ENCODE assay signal across 1 cellular context in the genomic region with DNA sequence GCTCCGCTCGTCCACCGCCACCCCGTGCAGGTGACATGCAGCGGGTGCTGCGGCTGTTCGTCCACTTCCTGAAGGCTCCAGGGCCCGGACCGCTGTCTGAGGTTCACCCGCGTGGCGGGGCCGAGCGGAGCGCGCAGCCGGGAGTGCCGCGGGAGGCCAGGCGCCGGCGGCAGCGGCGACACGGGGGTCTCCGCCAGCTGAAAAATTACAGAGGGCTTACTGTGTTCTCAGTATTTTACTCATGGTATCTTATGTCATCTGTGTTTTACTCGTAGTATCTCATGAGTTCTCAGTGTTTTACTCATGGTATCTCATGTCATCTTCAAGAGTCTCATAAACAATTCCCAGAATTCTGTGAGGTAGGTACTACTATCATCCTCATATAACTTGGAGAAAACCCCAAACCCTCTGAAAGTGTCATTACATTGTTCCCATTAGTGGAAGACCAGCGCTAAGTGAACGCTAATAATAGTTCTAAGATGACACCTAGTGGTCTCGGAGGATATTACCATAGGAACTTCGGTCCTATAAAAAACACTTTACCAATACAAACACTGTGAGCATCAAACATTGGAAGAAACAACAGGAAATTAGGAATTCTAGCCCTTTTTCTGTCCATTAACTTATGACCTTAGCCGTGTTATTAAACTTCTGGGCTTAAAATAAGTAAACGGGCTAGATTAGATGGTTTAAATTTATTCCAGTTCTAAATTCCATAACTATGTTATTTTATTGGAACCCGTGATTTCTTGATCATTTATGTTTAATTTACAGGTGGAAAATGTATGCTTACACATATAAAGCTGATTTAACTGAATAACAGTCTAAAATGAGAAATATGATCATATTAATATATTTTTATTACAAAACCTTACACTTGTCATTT.
TF ChIP-seq lines count a peak whose summit lies in the region.

No MANE protein-coding gene starts in this region.

TF ChIP-seq in HCT116, 20 proteins besides CTCF, POLR2A, EP300 and RAD21 (continued from another document):
- no peak for TF ChIP-seq REST (IDR thresholded peaks at IDR 0.05; ENCODE audit: low read depth)
- no peak for TF ChIP-seq EGR1 (IDR thresholded peaks at IDR 0.05; ENCODE audit: low read depth)
- TF ChIP-seq ZFX (IDR thresholded peaks at IDR 0.05), result no peak
- TF ChIP-seq ZBTB33 (IDR thresholded peaks at IDR 0.05; ENCODE audit: extremely low read depth, insufficient replicate concordance, low read length), result no peak
- no peak for TF ChIP-seq TCF7L2 (IDR thresholded peaks at IDR 0.05; ENCODE audit: borderline replicate concordance, extremely low read depth, insufficient read depth, insufficient read length)
